Comparison of ENCODE assay signal across 8 cellular contexts in the genomic region with DNA sequence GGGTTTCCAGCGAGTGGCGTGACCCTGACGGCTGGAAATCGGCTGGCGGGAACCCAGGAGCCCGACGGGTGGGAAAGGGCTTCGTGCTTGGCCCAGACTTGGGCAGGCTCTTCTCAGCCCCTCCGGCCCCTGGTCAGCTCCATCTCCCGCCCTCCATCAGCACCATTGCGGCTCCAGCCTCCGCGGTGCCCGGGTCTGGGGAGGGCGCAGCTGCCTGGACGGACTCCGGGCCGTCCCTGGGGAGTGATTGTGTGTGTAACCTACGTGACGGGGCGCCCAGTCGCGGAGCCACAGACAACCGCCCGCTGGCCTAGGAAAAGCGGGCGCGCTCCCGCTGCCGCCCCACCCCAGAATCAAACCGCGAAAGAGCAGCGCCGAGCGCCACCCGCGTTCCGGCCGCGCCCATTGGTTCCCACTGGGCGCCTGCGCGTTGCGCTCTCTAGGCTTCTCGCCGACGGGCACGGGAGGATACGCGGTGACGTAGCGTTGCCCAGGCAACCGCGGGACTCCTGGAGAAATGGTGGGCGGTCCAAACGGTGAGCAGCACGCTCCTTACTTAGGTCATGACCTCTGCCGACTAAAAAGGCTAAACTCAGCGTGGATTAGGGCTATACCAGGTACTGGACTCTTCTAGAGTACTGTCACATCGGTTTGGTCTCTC. TPM values are rescaled to one million over a fixed set of nuclear protein-coding genes. Genes with fewer than 3 reads are reported as not detected.
DNase-seq lines count a peak whose midpoint lies in the region; ATAC-seq and TF ChIP-seq lines count a peak whose summit lies in the region.

CFAP20DC (minus strand) TSS at position 355 of the 661 bp plus-strand sequence. CDS start 394 bp downstream, outside the sequence.

- H3K27ac ChIP-seq in epithelial cell of prostate, result peak within 1 kb of the TSS; percentile 70

- DNase-seq in CD14-positive monocyte (ENCODE audit: low spot score) (peak; percentile 93), NCI-H82 treated with DMSO at 0.1 percent for 48 hours (lab: John Stamatoyannopoulos, UW; ENCODE audit: unreplicated experiment) (peak; percentile 71), activated T-cell treated with anti-CD3 and anti-CD28 coated beads for 1 hour (ENCODE audit: low read depth) (peak; percentile 77), epithelial cell of prostate (ENCODE audit: low read depth, low spot score) (peak; percentile 79)
- DNase-seq in stimulated activated CD8-positive, alpha-beta memory T cell treated with anti-CD3 and anti-CD28 coated beads, Interleukin-2, amount 100 ng/mL, for 48 hours (ENCODE audit: low read depth in 2 of 2), result peak; percentile 84 to 87

- H3K9me3 ChIP-seq in mononuclear cell (ENCODE audit: low read depth, low read length), result no peaks in the 10 kb centered on the region

- H3K4me1 Mint-ChIP-seq in CD14-positive monocyte, result peaks cover 12% of the 10 kb centered on the region

- H3K9me3 Mint-ChIP-seq in CD14-positive monocyte, result no peaks in the 10 kb centered on the region

- ATAC-seq in GM19397 (IDR thresholded peaks at IDR 0.05; ENCODE audit: unreplicated experiment), result peak; percentile 99
- ATAC-seq in HG03558 (IDR thresholded peaks at IDR 0.05; ENCODE audit: extremely low read depth, unreplicated experiment), result peak; percentile 100

- H3K36me3 Mint-ChIP-seq in CD14-positive monocyte, result no peaks in the 10 kb centered on the region

- intact Hi-C loops in CD14-positive monocyte (cut with micrococcal nuclease), result loop anchor here in 1 of 2 donors (5.0 kb wide), 1 partner anchor 408 kb away; no protein-coding TSS in a partner anchor

- H3K27me3 Mint-ChIP-seq in CD14-positive monocyte (ENCODE audit: low read depth in 3 of 3), result peaks cover 0 to 2% (median 0%) of the 10 kb centered on the region in 3 donors

- peaks cover 10% of the 10 kb centered on the region for H3K4me1 ChIP-seq in mononuclear cell (ENCODE audit: insufficient read depth, low read length)

- H3K4me3 ChIP-seq in mononuclear cell (ENCODE audit: low read length), result peak within 1 kb of the TSS; percentile 47

- H3K4me3 Mint-ChIP-seq in CD14-positive monocyte, result peak within 1 kb of the TSS; percentile 78 to 87

- no peaks in the 10 kb centered on the region for H3K27me3 ChIP-seq in mononuclear cell (ENCODE audit: insufficient read depth, low read length)

- H3K27ac Mint-ChIP-seq in CD14-positive monocyte, result peak within 1 kb of the TSS in 5 of 7 donors; percentile 38 to 84 (median 66)

- TF ChIP-seq CTCF in CD14-positive monocyte (IDR thresholded peaks at IDR 0.05), result no peak

RNA-seq across cellular contexts. Expression of gene CFAP20DC, which starts in this region (rescaled TPM):
- polyA plus RNA-seq in CD14-positive monocyte, result not detected
- total RNA-seq in mononuclear cell, result 0.10 TPM

Comparison
In these comparisons a context has a peak if more than half of its experiments do, and no peak if none do; other contexts are left out.
1. Peak in every context shown above with its lines: DNase-seq, ATAC-seq, H3K4me3 ChIP-seq and H3K27ac ChIP-seq.
2. Peak in DNase-seq in CD14-positive monocyte; RNA of the gene not detected or under 1 TPM.